In the genomic region with DNA sequence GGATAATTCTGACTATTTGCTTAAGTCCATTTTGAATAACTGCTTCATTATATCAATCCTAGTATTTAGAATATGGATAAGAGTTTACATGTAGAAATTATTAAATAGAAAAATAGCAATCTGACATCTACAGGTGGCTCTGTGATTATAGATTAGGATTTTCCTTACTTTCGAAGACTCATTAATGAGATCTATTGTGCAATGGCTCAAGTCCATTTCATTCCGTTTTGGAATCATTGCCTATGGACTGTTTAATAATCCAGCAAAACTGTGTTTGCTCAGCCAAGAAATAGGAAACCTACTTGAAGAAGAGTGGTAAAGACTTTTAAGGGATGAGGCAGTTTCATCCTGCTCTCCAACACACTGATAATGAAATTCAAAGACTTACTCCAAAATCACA, we compare ENCODE assay signal across 26 cellular contexts.
DNase-seq lines count a peak whose midpoint lies in the region; ATAC-seq, FAIRE-seq and TF ChIP-seq lines count a peak whose summit lies in the region.
"Had no signal": no experiment of that assay in that cellular context is flagged by ENCODE, and none has a peak within 500 bp of the region (broad histone marks: within the 10 kb centered on the region; RNA-seq: fewer than 3 reads in every experiment).

No MANE protein-coding gene starts in this region.

- H4K20me1 ChIP-seq in HepG2 (ENCODE audit: insufficient read depth, low read length) (no peaks in the 10 kb centered on the region), Karpas-422 (ENCODE audit: insufficient read depth, low read depth, low read length) (no peaks in the 10 kb centered on the region), H1 (replicated peaks in 1 of 2; ENCODE audit: control insufficient read depth in 1 of 2, insufficient read depth in 2 of 2, low read length in 2 of 2) (no peaks in the 10 kb centered on the region), GM23248 (ENCODE audit: insufficient read depth) (no peaks in the 10 kb centered on the region)
- H4K20me1 ChIP-seq: BLaER1 had no signal

- no peak overlapping the region for H4K8ac ChIP-seq in H1 (ENCODE audit: extremely low read depth, insufficient read depth, low read length)

- H3K9me3 ChIP-seq in HepG2 (ENCODE audit: low read length) = no peaks in the 10 kb centered on the region
- no peaks in the 10 kb centered on the region for H3K9me3 ChIP-seq in right lobe of liver
- H3K9me3 ChIP-seq in Karpas-422 (ENCODE audit: low read length) = no peaks in the 10 kb centered on the region
- H3K9me3 ChIP-seq in H1 (ENCODE audit: insufficient read depth in 2 of 2, low read depth in 1 of 2, low read length in 1 of 2) = no peaks in the 10 kb centered on the region
- no peaks in the 10 kb centered on the region for H3K9me3 ChIP-seq in GM23248 (ENCODE audit: low read depth)
- H3K9me3 ChIP-seq: BE2C, BLaER1 had no signal

- TF ChIP-seq EP300 in HepG2 (IDR thresholded peaks at IDR 0.05; ENCODE audit: low read depth in 2 of 2, low read length in 2 of 2) (no peak), HepG2 (CRISPR knock-in tag; IDR thresholded peaks at IDR 0.05; ENCODE audit: borderline replicate concordance) (no peak), H1 (IDR thresholded peaks at IDR 0.05; ENCODE audit: borderline replicate concordance in 1 of 2, low read depth in 2 of 2, low read length in 2 of 2) (no peak)

- no peak overlapping the region for H3K56ac ChIP-seq in H1 (replicated peaks; ENCODE audit: insufficient read length, low read depth, low read length)

- H3K18ac ChIP-seq in H1 (ENCODE audit: extremely low read depth, low read length) = no peak overlapping the region

- WGBS in HepG2 (ENCODE audit: low lambda C conversion rate) = 5% methylated on average over 2 of the region's 2 CpGs
- 58% methylated on average over 2 of the region's 2 CpGs for WGBS in right lobe of liver (ENCODE audit: insufficient coverage, low coverage, low lambda C conversion rate, missing lambda C conversion rate)
- WGBS in H1 (ENCODE audit: extremely low coverage in 1 of 2, insufficient coverage in 1 of 2, insufficient read length in 1 of 2, insufficient replicate concordance in 2 of 2, low coverage in 1 of 2, low lambda C conversion rate in 2 of 2, missing lambda C conversion rate in 1 of 2), 2 experiments = 88% methylated on average over 2 of the region's 2 CpGs; no CpG with 5 or more reads in 1 of the 2 experiments
- 87% methylated on average over 2 of the region's 2 CpGs for WGBS in GM23248 (ENCODE audit: low coverage in 1 of 2, low lambda C conversion rate in 2 of 2, missing lambda C conversion rate in 2 of 2), 2 experiments

- DNase-seq in HepG2 (ENCODE audit: low spot score) (no peak), right lobe of liver (no peak), Karpas-422 (peak; percentile 50), H1 (ENCODE audit: low read depth in 1 of 2, low spot score in 2 of 2) (no peak), GM23248 (no peak), nucleus accumbens (lab: John Stamatoyannopoulos, UW) (no peak)
- DNase-seq: 8988T; ACHN; BE2C; C1 segment of cervical spinal cord; CD4-positive, alpha-beta memory T cell; CD4-positive, CD25-positive, alpha-beta regulatory T cell; CD8-positive, alpha-beta memory T cell; COR-L47; DMS 273 treated with DMSO at 0.1 percent for 48 hours; DMS153; DMS53; DMS79; DND-41; EL; GDM1 had no signal

- no peak overlapping the region for H3K27ac ChIP-seq in HepG2 (ENCODE audit: extremely low read length, insufficient read depth, low read length)
- H3K27ac ChIP-seq in right lobe of liver = no peak overlapping the region
- peak overlapping the region; percentile 98 for H3K27ac ChIP-seq in Karpas-422 (ENCODE audit: low read length)
- no peak overlapping the region for H3K27ac ChIP-seq in H1 (ENCODE audit: low read depth, low read length)
- H3K27ac ChIP-seq in GM23248 = no peak overlapping the region
- H3K27ac ChIP-seq: BLaER1 had no signal

- in situ Hi-C loops in HepG2 (cut with HindIII; ENCODE audit: extremely low pct_ligation_motif_present, low pct_unique_long_range_greater_than_20kb) = no loop called here
- in situ Hi-C loops in GM23248 (cut with MboI) = no loop called here

- H2BK5ac ChIP-seq in H1 (ENCODE audit: low read depth, low read length) = no peak overlapping the region

- H2BK20ac ChIP-seq in H1 (ENCODE audit: low read length) = no peak overlapping the region; the same call in 1 of the 2 replicates

- H4K91ac ChIP-seq in H1 (replicated peaks; ENCODE audit: insufficient read length, low read length) = no peak overlapping the region

- FAIRE-seq in HepG2 (lab: Jason Lieb, UNC) (no peak), H1 (lab: Jason Lieb, UNC) (no peak)
- FAIRE-seq: A204.1, GM12878, GM12892, GM18507 had no signal

- TF ChIP-seq CTCF in HepG2 (CRISPR knock-in tag; IDR thresholded peaks at IDR 0.05) (no peak), right lobe of liver (IDR thresholded peaks at IDR 0.05) (no peak), H1 (IDR thresholded peaks at IDR 0.05; ENCODE audit: control extremely low read depth in 1 of 3, insufficient read depth in 1 of 3, low read depth in 1 of 3, low read length in 3 of 3) (no peak)

- no peak overlapping the region for H3K4ac ChIP-seq in H1 (replicated peaks; ENCODE audit: insufficient read length, low read depth, low read length)

- 0 out of 2 replicates have a peak overlapping the region, but pooled peaks have one; percentile 32 for H2BK12ac ChIP-seq in H1 (ENCODE audit: low read depth, low read length)

- POLR2A ChIA-PET in HepG2 (lab: Yijun Ruan, JAX) (no interaction called here), H1 (lab: Charles Lee; ENCODE audit: partially characterized antibody) (interaction anchor here (0.7 to 1.0 kb wide), 2 partner anchors 10 to 61 kb away, joined by 3 read pairs; no protein-coding TSS in a partner anchor)

- no peak overlapping the region for H4K5ac ChIP-seq in H1 (ENCODE audit: insufficient read length, low read depth, low read length)

- H3K36me3 ChIP-seq in HepG2 (replicated peaks in 1 of 2; ENCODE audit: control insufficient read depth in 1 of 2, insufficient read depth in 2 of 2, low read length in 2 of 2) (no peaks in the 10 kb centered on the region), right lobe of liver (no peaks in the 10 kb centered on the region), Karpas-422 (ENCODE audit: insufficient read depth, low read length) (no peaks in the 10 kb centered on the region), H1 (ENCODE audit: control insufficient read depth in 2 of 4, insufficient read depth in 4 of 4, low read length in 3 of 4) (no peaks in the 10 kb centered on the region), GM23248 (ENCODE audit: low read depth) (no peaks in the 10 kb centered on the region)
- H3K36me3 ChIP-seq: BE2C, BLaER1 had no signal

- no peak overlapping the region for H3K9ac ChIP-seq in HepG2 (ENCODE audit: insufficient read depth, low read depth, low read length)
- peak overlapping the region; percentile 78 for H3K9ac ChIP-seq in Karpas-422 (ENCODE audit: low read length)
- H3K9ac ChIP-seq in H1 (replicated peaks in 1 of 4; ENCODE audit: extremely low read depth in 1 of 4, low read depth in 3 of 4, low read length in 3 of 4) = no peak overlapping the region
- no peak overlapping the region for H3K9ac ChIP-seq in GM23248
- H3K9ac ChIP-seq: BLaER1 had no signal

- no peak overlapping the region for H2AFZ ChIP-seq in HepG2 (ENCODE audit: low read length)
- H2AFZ ChIP-seq in Karpas-422 (ENCODE audit: low read length) = peak overlapping the region; percentile 66
- no peak overlapping the region for H2AFZ ChIP-seq in H1 (ENCODE audit: low read length)
- H2AFZ ChIP-seq in GM23248 = no peak overlapping the region

- H3K79me2 ChIP-seq in HepG2 (ENCODE audit: insufficient read depth, low read length) (no peaks in the 10 kb centered on the region), Karpas-422 (ENCODE audit: low read length) (no peaks in the 10 kb centered on the region), H1 (ENCODE audit: control insufficient read depth in 1 of 2, insufficient read depth in 2 of 2, low read length in 2 of 2) (no peaks in the 10 kb centered on the region), GM23248 (ENCODE audit: insufficient read depth) (no peaks in the 10 kb centered on the region)

- H3K4me1 ChIP-seq in HepG2 (ENCODE audit: insufficient read depth, low read length) = no peaks in the 10 kb centered on the region
- H3K4me1 ChIP-seq in right lobe of liver = no peaks in the 10 kb centered on the region
- H3K4me1 ChIP-seq in Karpas-422 (ENCODE audit: low read length) = peaks cover 100% of the 10 kb centered on the region
- peaks cover 2 to 12% (median 7%) of the 10 kb centered on the region in 4 experiments; a peak in 4 of 7 replicates for H3K4me1 ChIP-seq in H1 (replicated peaks in 1 of 4; ENCODE audit: control insufficient read depth in 3 of 4, insufficient read depth in 4 of 4, low read length in 3 of 4)
- peaks cover 52% of the 10 kb centered on the region for H3K4me1 ChIP-seq in GM23248 (ENCODE audit: insufficient read depth)
- H3K4me1 ChIP-seq: BLaER1 had no signal

- no peaks in the 10 kb centered on the region for H3K27me3 ChIP-seq in HepG2 (ENCODE audit: control insufficient read depth in 1 of 2, insufficient read depth in 2 of 2, low read length in 2 of 2)
- H3K27me3 ChIP-seq in right lobe of liver = no peaks in the 10 kb centered on the region
- H3K27me3 ChIP-seq in Karpas-422 (ENCODE audit: low read length) = no peaks in the 10 kb centered on the region
- H3K27me3 ChIP-seq in H1 (replicated peaks in 1 of 4; ENCODE audit: control insufficient read depth in 3 of 4, extremely low read depth in 1 of 4, insufficient read depth in 3 of 4, low read length in 3 of 4) = no peaks in the 10 kb centered on the region
- H3K27me3 ChIP-seq in GM23248 (replicated peaks; ENCODE audit: insufficient read depth) = no peaks in the 10 kb centered on the region
- H3K27me3 ChIP-seq: BE2C, BLaER1 had no signal

- TF ChIP-seq RAD21 in HepG2 (CRISPR knock-in tag; IDR thresholded peaks at IDR 0.05) (no peak), H1 (IDR thresholded peaks at IDR 0.05 in 1 of 2, conservative IDR thresholded peaks at IDR 0.05 in 1 of 2; ENCODE audit: low read depth in 2 of 2, low read length in 2 of 2) (no peak)

- H3K23ac ChIP-seq in H1 (ENCODE audit: insufficient read length) = no peak overlapping the region

- no peak overlapping the region for H2BK15ac ChIP-seq in H1 (ENCODE audit: low read length)

- BruUV-seq in HepG2 (replicated peaks; lab: Mats Ljungman, UMichigan) = no TSS peak

- peaks cover 36% of the 10 kb centered on the region for H3F3A ChIP-seq in GM23248 (ENCODE audit: insufficient read depth)

- H2AK5ac ChIP-seq in H1 (ENCODE audit: low read depth, low read length) = no peak overlapping the region

- no peaks in the 10 kb centered on the region for H3K9me2 ChIP-seq in Karpas-422 (replicated peaks; ENCODE audit: insufficient read depth, low read length)
- H3K9me2 ChIP-seq in GM23248 (ENCODE audit: insufficient read depth) = no peaks in the 10 kb centered on the region

- no peaks in the 10 kb centered on the region for H3K79me1 ChIP-seq in H1 (ENCODE audit: low read depth, low read length)

- H3K4me3 ChIP-seq in HepG2 (replicated peaks in 1 of 3; ENCODE audit: insufficient read depth in 1 of 3, low read depth in 2 of 3, low read length in 3 of 3) (no peak overlapping the region), right lobe of liver (no peak overlapping the region), Karpas-422 (ENCODE audit: low read length) (no peak overlapping the region; the same call in 1 of the 2 replicates), H1 (ENCODE audit: extremely low read depth in 1 of 4, insufficient read depth in 2 of 4, low read depth in 3 of 4, low read length in 4 of 4) (no peak overlapping the region), GM23248 (no peak overlapping the region)
- H3K4me3 ChIP-seq: BLaER1, GM12878 had no signal

- no peak for ATAC-seq in HepG2
- no peak for ATAC-seq in right lobe of liver
- ATAC-seq: GM12878 had no signal

- CTCF ChIA-PET in HepG2 (lab: Yijun Ruan, JAX; ENCODE audit: low intra/inter-chr PET ratio, low total read pairs) = no interaction called here
- CTCF ChIA-PET in H1 (lab: Charles Lee; ENCODE audit: partially characterized antibody) = no interaction called here

- H3K23me2 ChIP-seq in H1 (ENCODE audit: low read depth, low read length) = no peaks in the 10 kb centered on the region

- intact Hi-C loops in HepG2 (cut with micrococcal nuclease; ENCODE audit: unreplicated experiment) = loop anchor here (10.0 kb wide), 1 partner anchor 165 kb away; no protein-coding TSS in a partner anchor
- intact Hi-C loops in right lobe of liver (cut with DNase I) = no loop called here

- H3K4me2 ChIP-seq in HepG2 (ENCODE audit: low read depth, low read length) = no peak overlapping the region
- peak overlapping the region; percentile 66 for H3K4me2 ChIP-seq in Karpas-422 (ENCODE audit: low read depth, low read length, poor library complexity, severe bottlenecking)
- H3K4me2 ChIP-seq in H1 (ENCODE audit: insufficient read depth in 1 of 2, low read depth in 2 of 2, low read length in 2 of 2) = no peak overlapping the region
- H3K4me2 ChIP-seq in GM23248 (ENCODE audit: unreplicated experiment) = no peak overlapping the region
- H3K4me2 ChIP-seq: BLaER1 had no signal

- no peak for TF ChIP-seq POLR2A in HepG2 (IDR thresholded peaks at IDR 0.05; ENCODE audit: insufficient read depth in 1 of 2, low read depth in 2 of 2, low read length in 2 of 2)
- TF ChIP-seq POLR2A in right lobe of liver (IDR thresholded peaks at IDR 0.05) = no peak
- TF ChIP-seq POLR2A in H1 (IDR thresholded peaks at IDR 0.05; ENCODE audit: control extremely low read depth in 1 of 2, low read depth in 2 of 2, low read length in 2 of 2) = no peak

- H3K14ac ChIP-seq in H1 (ENCODE audit: insufficient read length) = no peak overlapping the region

- no peak overlapping the region for H2BK120ac ChIP-seq in H1 (replicated peaks; ENCODE audit: low read depth, low read length)
